ENCODE assay signal across 8 cellular contexts in genomic region chr7:111763221-111763791, GRCh38.
DNase-seq lines count a peak whose midpoint lies in the region; ATAC-seq, FAIRE-seq and TF ChIP-seq lines count a peak whose summit lies in the region.

No MANE protein-coding gene starts in this region.

- no peak for FAIRE-seq in HepG2 (lab: Jason Lieb, UNC)

- H3K9ac ChIP-seq in HepG2 (ENCODE audit: insufficient read depth, low read depth, low read length) = no peak overlapping the region

- no peak overlapping the region for H3K27ac Mint-ChIP-seq in MCF 10A (ENCODE audit: low read depth, unreplicated experiment)

- DNase-seq in DMS114 treated with DMSO at 0.1 percent for 48 hours (lab: John Stamatoyannopoulos, UW; ENCODE audit: unreplicated experiment) (peak; percentile 56), HCEC 1CT (peak; percentile 58), NCI-H345 treated with DMSO at 0.1 percent for 48 hours (lab: John Stamatoyannopoulos, UW; ENCODE audit: unreplicated experiment) (peak; percentile 17), MCF 10A (ENCODE audit: unreplicated experiment) (peak; percentile 63), HepG2 (ENCODE audit: low spot score) (peak; percentile 42)
- no peak for DNase-seq in activated naive CD4-positive, alpha-beta T cell treated with anti-CD3 and anti-CD28 coated beads, Interleukin-2, amount 50 U/mL, for 16 hours
- DNase-seq in central memory CD4-positive, alpha-beta T cell = no peak

- no peak overlapping the region for H3K4me3 Mint-ChIP-seq in MCF 10A (ENCODE audit: unreplicated experiment)

- no peaks in the 10 kb centered on the region; a peak in 1 of 5 replicates for H3K27me3 ChIP-seq in HepG2 (ENCODE audit: control insufficient read depth in 1 of 2, insufficient read depth in 2 of 2, low read length in 2 of 2)

- H3K4me2 ChIP-seq in HepG2 (ENCODE audit: low read depth, low read length) = no peak overlapping the region

- H3K4me3 ChIP-seq in HepG2 (replicated peaks in 1 of 3; ENCODE audit: insufficient read depth in 1 of 3, low read depth in 2 of 3, low read length in 3 of 3) = no peak overlapping the region

- no peak overlapping the region for H3K27ac ChIP-seq in HepG2 (ENCODE audit: extremely low read length, insufficient read depth, low read length)

- peaks cover 23% of the 10 kb centered on the region for H3K36me3 Mint-ChIP-seq in MCF 10A (ENCODE audit: insufficient read depth, unreplicated experiment)

- BruUV-seq in MCF 10A (replicated peaks; lab: Mats Ljungman, UMichigan) = no TSS peak
- BruUV-seq in HepG2 (replicated peaks; lab: Mats Ljungman, UMichigan) = no TSS peak

- in situ Hi-C loops in HepG2 (cut with HindIII; ENCODE audit: extremely low pct_ligation_motif_present, low pct_unique_long_range_greater_than_20kb) = loop anchor here (5.0 kb wide), 1 partner anchor 94 kb away; no protein-coding TSS in a partner anchor

- POLR2A ChIA-PET in MCF 10A (lab: Yijun Ruan, JAX) (interaction anchor here (0.6 to 1.0 kb wide), 5 partner anchors 75 to 779 kb away, joined by 3 to 4 read pairs (median 3); no protein-coding TSS in a partner anchor), HepG2 (lab: Yijun Ruan, JAX) (interaction anchor here (1.4 kb wide), 1 partner anchor 92 kb away, joined by 3 read pairs; no protein-coding TSS in a partner anchor)

- no peak for TF ChIP-seq POLR2A in HepG2 (IDR thresholded peaks at IDR 0.05; ENCODE audit: insufficient read depth in 1 of 2, low read depth in 2 of 2, low read length in 2 of 2)

- H3K4me1 Mint-ChIP-seq in MCF 10A (ENCODE audit: insufficient read depth, unreplicated experiment) = no peaks in the 10 kb centered on the region

- intact Hi-C loops in MCF 10A (cut with micrococcal nuclease) = loop anchor here (1.0 to 5.0 kb wide), 3 partner anchors 92 to 733 kb away; no protein-coding TSS in a partner anchor
- intact Hi-C loops in HepG2 (cut with micrococcal nuclease; ENCODE audit: unreplicated experiment) = loop anchor here (1.0 to 2.0 kb wide), 5 partner anchors 92 to 689 kb away; partner anchors contain the start of genes DOCK4 and ZNF277

- H2AFZ ChIP-seq in HepG2 (ENCODE audit: low read length) = no peak overlapping the region

- no peaks in the 10 kb centered on the region for H3K9me3 Mint-ChIP-seq in MCF 10A (ENCODE audit: unreplicated experiment)

- 61% methylated on average over 3 of the region's 3 CpGs for WGBS in HepG2 (ENCODE audit: low lambda C conversion rate)

- peak; percentile 50 for TF ChIP-seq CTCF in MCF 10A (IDR thresholded peaks at IDR 0.05; ENCODE audit: unreplicated experiment)
- no peak for TF ChIP-seq CTCF in HepG2 (CRISPR knock-in tag; IDR thresholded peaks at IDR 0.05)

- no peaks in the 10 kb centered on the region for H4K20me1 ChIP-seq in HepG2 (ENCODE audit: insufficient read depth, low read length)

- H3K79me2 ChIP-seq in HepG2 (ENCODE audit: insufficient read depth, low read length) = no peaks in the 10 kb centered on the region

- H3K9me3 ChIP-seq in HepG2 (ENCODE audit: low read length) = no peaks in the 10 kb centered on the region

- peak; percentile 15; the same call in 1 of the 2 replicates for TF ChIP-seq RAD21 in HepG2 (CRISPR knock-in tag; IDR thresholded peaks at IDR 0.05)

- ATAC-seq in HepG2 = peak; percentile 90
- no peak for ATAC-seq in HG02588 (IDR thresholded peaks at IDR 0.05; ENCODE audit: unreplicated experiment)

- CTCF ChIA-PET in MCF 10A (lab: Yijun Ruan, JAX) = interaction anchor here (0.6 to 12.3 kb wide), 25 partner anchors 8 to 734 kb away, joined by 3 to 286 read pairs (median 4); no protein-coding TSS in a partner anchor
- CTCF ChIA-PET in HepG2 (lab: Yijun Ruan, JAX; ENCODE audit: low intra/inter-chr PET ratio, low total read pairs) = interaction anchor here (2.3 to 2.8 kb wide), 2 partner anchors 92 to 651 kb away, joined by 15 to 16 read pairs; no protein-coding TSS in a partner anchor

- no peaks in the 10 kb centered on the region for H3K27me3 Mint-ChIP-seq in MCF 10A (ENCODE audit: insufficient read depth, unreplicated experiment)

- no peaks in the 10 kb centered on the region for H3K4me1 ChIP-seq in HepG2 (ENCODE audit: insufficient read depth, low read length)

- H3K36me3 ChIP-seq in HepG2 (replicated peaks in 1 of 2; ENCODE audit: control insufficient read depth in 1 of 2, insufficient read depth in 2 of 2, low read length in 2 of 2) = peaks cover 10 to 22% of the 10 kb centered on the region in 2 experiments; a peak in 4 of 5 replicates

- no peak for TF ChIP-seq EP300 in HepG2 (IDR thresholded peaks at IDR 0.05; ENCODE audit: low read depth in 2 of 2, low read length in 2 of 2)
- TF ChIP-seq EP300 in HepG2 (CRISPR knock-in tag; IDR thresholded peaks at IDR 0.05; ENCODE audit: borderline replicate concordance) = no peak

TF ChIP-seq in HepG2, 621 proteins besides CTCF, POLR2A, EP300 and RAD21:
- TF ChIP-seq MYNN (CRISPR knock-in tag; IDR thresholded peaks at IDR 0.05; ENCODE audit: low read depth) (no peak), STAG1 (CRISPR knock-in tag; IDR thresholded peaks at IDR 0.05) (peak; percentile 63), EEA1 (CRISPR knock-in tag; IDR thresholded peaks at IDR 0.05; ENCODE audit: borderline replicate concordance) (no peak), SMC3 (IDR thresholded peaks at IDR 0.05; ENCODE audit: low read length) (peak; percentile 25; the same call in 1 of the 2 replicates)

Comparison
In these comparisons a context has a peak if more than half of its experiments do, and no peak if none do; other contexts are left out.
1. DNase-seq: peak in DMS114 treated with DMSO at 0.1 percent for 48 hours (single experiment), HCEC 1CT (single experiment), NCI-H345 treated with DMSO at 0.1 percent for 48 hours (single experiment), MCF 10A (single experiment) and HepG2 (single experiment); none in activated naive CD4-positive, alpha-beta T cell treated with anti-CD3 and anti-CD28 coated beads, Interleukin-2, amount 50 U/mL, for 16 hours (single experiment) and central memory CD4-positive, alpha-beta T cell (single experiment).